Comparison of ENCODE assay signal across 1 cellular context in genomic region chr7:12768948-12769347, GRCh38.
TF ChIP-seq lines count a peak whose summit lies in the region.

No MANE protein-coding gene starts in this region.

TF ChIP-seq in GM23338, 12 proteins besides CTCF, POLR2A, EP300 and RAD21 (continued from another document):
- TF ChIP-seq ETS1 (IDR thresholded peaks at IDR 0.05) (no peak), ZNF114 (CRISPR knock-in tag; IDR thresholded peaks at IDR 0.05) (no peak), NANOG (IDR thresholded peaks at IDR 0.05; ENCODE audit: borderline replicate concordance) (no peak), CREB1 (CRISPR knock-in tag; IDR thresholded peaks at IDR 0.05; ENCODE audit: low read depth) (no peak), EZH2phosphoT487 (IDR thresholded peaks at IDR 0.05; ENCODE audit: unreplicated experiment) (no peak)
